ENCODE assay signal across 39 cellular contexts in the genomic region with DNA sequence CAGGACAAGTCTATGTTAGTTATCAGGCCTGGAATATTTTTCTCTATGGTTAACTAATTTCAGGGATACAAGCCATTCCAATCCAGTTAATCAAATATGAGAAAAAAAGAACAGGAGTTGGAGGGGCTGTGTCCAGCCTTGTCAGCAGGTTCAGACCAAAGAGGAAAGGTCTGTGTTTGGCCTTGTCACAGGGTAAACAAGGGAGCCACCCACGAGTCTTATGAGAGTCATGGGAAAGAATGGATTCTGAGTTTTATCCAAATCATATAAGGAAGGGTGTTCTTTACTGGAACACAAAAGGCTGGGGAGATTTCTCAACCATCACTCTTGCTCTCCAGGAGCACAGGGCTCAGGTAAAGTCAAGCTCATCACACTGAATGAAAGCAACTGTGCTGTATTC.
"Had no signal": no experiment of that assay in that cellular context is flagged by ENCODE, and none has a peak within 500 bp of the region (broad histone marks: within the 10 kb centered on the region; RNA-seq: fewer than 3 reads in every experiment).

No MANE protein-coding gene starts in this region.

- H3K4me1 Mint-ChIP-seq: activated naive CD4-positive, alpha-beta T cell treated with anti-CD3 and anti-CD28 coated beads, Interleukin-2, amount 10 ng/mL, durations not matched to agents 7 days and 5 days; activated naive CD4-positive, alpha-beta T cell treated with anti-CD3 and anti-CD28 coated beads, Interleukin-2, amount 50 U/mL, for 24 hours; activated naive CD8-positive, alpha-beta T cell treated with anti-CD3 and anti-CD28 coated beads for 36 hours; activated naive CD8-positive, alpha-beta T cell treated with anti-CD3 and anti-CD28 coated beads, Interleukin-2, amount 10 ng/mL, durations not matched to agents 7 days and 5 days; activated naive CD8-positive, alpha-beta T cell treated with anti-CD3 and anti-CD28 coated beads, Interleukin-2, amount 50 U/mL, for 24 hours; activated T-helper 17 cell treated with anti-CD3 and anti-CD28 coated beads, Interleukin-2, amount 50 U/mL, for 72 hours; brain; central memory CD8-positive, alpha-beta T cell had no signal

- H3K27ac ChIP-seq: adrenal gland, ascending aorta, body of pancreas, brain microvascular endothelial cell, breast epithelium, cardiac muscle cell had no signal

- FAIRE-seq: astrocyte had no signal

- H3K27ac Mint-ChIP-seq: activated naive CD4-positive, alpha-beta T cell treated with anti-CD3 and anti-CD28 coated beads for 36 hours; activated naive CD4-positive, alpha-beta T cell treated with anti-CD3 and anti-CD28 coated beads, Interleukin-2, amount 10 ng/mL, durations not matched to agents 7 days and 5 days; activated naive CD4-positive, alpha-beta T cell treated with anti-CD3 and anti-CD28 coated beads, Interleukin-2, amount 50 U/mL, for 24 hours; activated naive CD4-positive, alpha-beta T cell treated with anti-CD3 and anti-CD28 coated beads, Interleukin-2, amount 50 U/mL, for 72 hours; activated naive CD8-positive, alpha-beta T cell; activated naive CD8-positive, alpha-beta T cell treated with anti-CD3 and anti-CD28 coated beads for 36 hours; activated naive CD8-positive, alpha-beta T cell treated with anti-CD3 and anti-CD28 coated beads, Interleukin-2, amount 10 ng/mL, durations not matched to agents 7 days and 5 days; activated naive CD8-positive, alpha-beta T cell treated with anti-CD3 and anti-CD28 coated beads, Interleukin-2, amount 50 U/mL, for 24 hours; activated T-cell treated with anti-CD3 and anti-CD28 coated beads, Interleukin-2, amount 50 U/mL, for 24 hours; activated T-cell treated with anti-CD3 and anti-CD28 coated beads, Interleukin-2, amount 50 U/mL, for 72 hours; activated T-helper 1 cell treated with anti-CD3 and anti-CD28 coated beads, Interleukin-12 subunit alpha, Interleukin-12 subunit beta, Interleukin-2, Interleukin-4 antibody, amounts not matched to agents 30 ng/mL and 10 ng/mL and 1 ng/mL, durations not matched to agents 14 hours and 24 hours and 36 hours; activated T-helper 17 cell treated with anti-CD3 and anti-CD28 coated beads, Interleukin-2, amount 50 U/mL, for 72 hours; activated T-helper 2 cell treated with anti-CD3 and anti-CD28 coated beads, Interferon-gamma antibody, Interleukin-2, Interleukin-4, amounts not matched to agents 10 μg/mL and 5 μg/mL and 100 μg/mL, durations not matched to agents 14 hours and 24 hours and 36 hours; brain had no signal

- H3K9me3 Mint-ChIP-seq: activated naive CD4-positive, alpha-beta T cell treated with anti-CD3 and anti-CD28 coated beads, Interleukin-2, amount 50 U/mL, for 24 hours; activated naive CD4-positive, alpha-beta T cell treated with anti-CD3 and anti-CD28 coated beads, Interleukin-2, amount 50 U/mL, for 72 hours; activated naive CD8-positive, alpha-beta T cell treated with anti-CD3 and anti-CD28 coated beads for 36 hours; activated naive CD8-positive, alpha-beta T cell treated with anti-CD3 and anti-CD28 coated beads, Interleukin-2, amount 10 ng/mL, durations not matched to agents 7 days and 5 days; activated naive CD8-positive, alpha-beta T cell treated with anti-CD3 and anti-CD28 coated beads, Interleukin-2, amount 50 U/mL, for 24 hours; activated T-cell treated with anti-CD3 and anti-CD28 coated beads, Interleukin-2, amount 50 U/mL, for 24 hours; activated T-cell treated with anti-CD3 and anti-CD28 coated beads, Interleukin-2, amount 50 U/mL, for 4 hours; activated T-helper 1 cell treated with anti-CD3 and anti-CD28 coated beads, Interleukin-12 subunit alpha, Interleukin-12 subunit beta, Interleukin-2, Interleukin-4 antibody, amounts not matched to agents 30 ng/mL and 10 ng/mL and 1 ng/mL, durations not matched to agents 14 hours and 24 hours and 36 hours; activated T-helper 17 cell treated with anti-CD3 and anti-CD28 coated beads, Interleukin-2, amount 50 U/mL, for 72 hours; activated T-helper 2 cell treated with anti-CD3 and anti-CD28 coated beads, Interferon-gamma antibody, Interleukin-2, Interleukin-4, amounts not matched to agents 10 μg/mL and 5 μg/mL and 100 μg/mL, durations not matched to agents 14 hours and 24 hours and 36 hours; central memory CD8-positive, alpha-beta T cell had no signal

- H3K36me3 ChIP-seq: adrenal gland, ascending aorta, brain microvascular endothelial cell, breast epithelium, cardiac muscle cell had no signal

- H3K9me3 ChIP-seq: adrenal gland, ascending aorta, body of pancreas, breast epithelium had no signal

- H3K4me1 ChIP-seq: adrenal gland, ascending aorta, breast epithelium had no signal

- H3K27me3 Mint-ChIP-seq: activated naive CD4-positive, alpha-beta T cell treated with anti-CD3 and anti-CD28 coated beads, Interleukin-2, amount 10 ng/mL, durations not matched to agents 7 days and 5 days; activated naive CD8-positive, alpha-beta T cell treated with anti-CD3 and anti-CD28 coated beads, Interleukin-2, amount 10 ng/mL, durations not matched to agents 7 days and 5 days; activated naive CD8-positive, alpha-beta T cell treated with anti-CD3 and anti-CD28 coated beads, Interleukin-2, amount 50 U/mL, for 24 hours had no signal

- H3K4me3 ChIP-seq: adrenal gland, ascending aorta, body of pancreas, breast epithelium, cardiac muscle cell had no signal

- ATAC-seq: activated naive CD4-positive, alpha-beta T cell treated with anti-CD3 and anti-CD28 coated beads, Interleukin-2, amount 50 U/mL, for 72 hours; activated naive CD8-positive, alpha-beta T cell treated with anti-CD3 and anti-CD28 coated beads, Interleukin-2, amount 50 U/mL, for 24 hours; activated T-cell treated with anti-CD3 and anti-CD28 coated beads, Interleukin-2, amount 50 U/mL, for 4 hours; activated T-cell treated with anti-CD3 and anti-CD28 coated beads, Interleukin-2, amount 50 U/mL, for 72 hours; activated T-helper 17 cell treated with anti-CD3 and anti-CD28 coated beads, Interleukin-2, amount 50 U/mL, for 72 hours; body of pancreas had no signal

- H3K36me3 Mint-ChIP-seq: activated naive CD4-positive, alpha-beta T cell treated with anti-CD3 and anti-CD28 coated beads, Interleukin-2, amount 10 ng/mL, durations not matched to agents 7 days and 5 days; activated naive CD8-positive, alpha-beta T cell; activated naive CD8-positive, alpha-beta T cell treated with anti-CD3 and anti-CD28 coated beads for 36 hours; activated naive CD8-positive, alpha-beta T cell treated with anti-CD3 and anti-CD28 coated beads, Interleukin-2, amount 10 ng/mL, durations not matched to agents 7 days and 5 days; brain had no signal

- H3K4me3 Mint-ChIP-seq: activated naive CD4-positive, alpha-beta T cell treated with anti-CD3 and anti-CD28 coated beads for 36 hours; activated naive CD4-positive, alpha-beta T cell treated with anti-CD3 and anti-CD28 coated beads, Interleukin-2, amount 10 ng/mL, durations not matched to agents 7 days and 5 days; activated naive CD4-positive, alpha-beta T cell treated with anti-CD3 and anti-CD28 coated beads, Interleukin-2, amount 50 U/mL, for 24 hours; activated naive CD8-positive, alpha-beta T cell; activated naive CD8-positive, alpha-beta T cell treated with anti-CD3 and anti-CD28 coated beads for 36 hours; activated naive CD8-positive, alpha-beta T cell treated with anti-CD3 and anti-CD28 coated beads, Interleukin-2, amount 10 ng/mL, durations not matched to agents 7 days and 5 days; activated naive CD8-positive, alpha-beta T cell treated with anti-CD3 and anti-CD28 coated beads, Interleukin-2, amount 50 U/mL, for 24 hours; activated T-cell treated with anti-CD3 and anti-CD28 coated beads, Interleukin-2, amount 50 U/mL, for 24 hours; activated T-cell treated with anti-CD3 and anti-CD28 coated beads, Interleukin-2, amount 50 U/mL, for 4 hours; activated T-cell treated with anti-CD3 and anti-CD28 coated beads, Interleukin-2, amount 50 U/mL, for 72 hours; activated T-helper 1 cell treated with anti-CD3 and anti-CD28 coated beads, Interleukin-12 subunit alpha, Interleukin-12 subunit beta, Interleukin-2, Interleukin-4 antibody, amounts not matched to agents 30 ng/mL and 10 ng/mL and 1 ng/mL, durations not matched to agents 14 hours and 24 hours and 36 hours; activated T-helper 17 cell treated with anti-CD3 and anti-CD28 coated beads, Interleukin-2, amount 50 U/mL, for 72 hours; brain; central memory CD8-positive, alpha-beta T cell had no signal

- DNase-seq: activated effector memory CD4-positive, alpha-beta T cell treated with anti-CD3 and anti-CD28 coated beads, Interleukin-2, amount 50 U/mL, for 16 hours; activated effector memory CD4-positive, alpha-beta T cell treated with Interleukin-2 at 50 U/mL for 16 hours; activated gamma-delta T cell; activated gamma-delta T cell treated with Interleukin-2 at 50 U/mL for 16 hours; activated naive CD4-positive, alpha-beta T cell; activated naive CD4-positive, alpha-beta T cell treated with anti-CD3 and anti-CD28 coated beads for 36 hours; activated naive CD4-positive, alpha-beta T cell treated with anti-CD3 and anti-CD28 coated beads, Interleukin-2, amount 10 ng/mL, durations not matched to agents 7 days and 5 days; activated naive CD4-positive, alpha-beta T cell treated with anti-CD3 and anti-CD28 coated beads, Interleukin-2, amount 50 U/mL, for 16 hours; activated naive CD4-positive, alpha-beta T cell treated with Interleukin-2 at 50 U/mL for 16 hours; activated naive CD8-positive, alpha-beta T cell treated with anti-CD3 and anti-CD28 coated beads for 36 hours; activated naive CD8-positive, alpha-beta T cell treated with anti-CD3 and anti-CD28 coated beads, Interleukin-2, amount 10 ng/mL, durations not matched to agents 7 days and 5 days; activated naive CD8-positive, alpha-beta T cell treated with anti-CD3 and anti-CD28 coated beads, Interleukin-2, amount 50 U/mL, for 24 hours; activated T-cell treated with anti-CD3 and anti-CD28 coated beads, Interleukin-2, amount 50 U/mL, for 1 hour; activated T-cell treated with anti-CD3 and anti-CD28 coated beads, Interleukin-2, amount 50 U/mL, for 24 hours; activated T-cell treated with anti-CD3 and anti-CD28 coated beads, Interleukin-2, amount 50 U/mL, for 4 hours; activated T-cell treated with anti-CD3 and anti-CD28 coated beads, Interleukin-2, amount 50 U/mL, for 48 hours; activated T-cell treated with anti-CD3 and anti-CD28 coated beads, Interleukin-2, amount 50 U/mL, for 72 hours; adrenal gland; amniotic stem cell; amygdala; anterior cingulate cortex; aorta; body of pancreas; brain microvascular endothelial cell; caudate nucleus; central memory CD4-positive, alpha-beta T cell; cerebellar nuclear complex had no signal

- H3K27me3 ChIP-seq: adrenal gland, ascending aorta, body of pancreas, brain microvascular endothelial cell, breast epithelium, cardiac muscle cell had no signal
